Comparison of ENCODE assay signal across 1 cellular context in genomic region chr2:62578837-62579640, GRCh38.
TF ChIP-seq lines count a peak whose summit lies in the region.

No MANE protein-coding gene starts in this region.

TF ChIP-seq in HepG2, 621 proteins besides CTCF, POLR2A, EP300 and RAD21 (continued from another document and continues in another):
- no peak for TF ChIP-seq PRDM15 (CRISPR knock-in tag; IDR thresholded peaks at IDR 0.05)
- 0 out of 2 replicates have a peak, but pooled peaks have one; percentile 2 for TF ChIP-seq ZNF609 (CRISPR knock-in tag; IDR thresholded peaks at IDR 0.05; ENCODE audit: borderline replicate concordance)
- no peak for TF ChIP-seq ZNF260 (CRISPR knock-in tag; IDR thresholded peaks at IDR 0.05; ENCODE audit: borderline replicate concordance, low read depth)
- TF ChIP-seq ZFX (CRISPR knock-in tag; IDR thresholded peaks at IDR 0.05; ENCODE audit: low read depth), result no peak; the same call in 1 of the 2 replicates
- no peak for TF ChIP-seq RAD51 (IDR thresholded peaks at IDR 0.05; ENCODE audit: borderline replicate concordance)
- no peak for TF ChIP-seq ZBTB39 (CRISPR knock-in tag; IDR thresholded peaks at IDR 0.05)
- no peak for TF ChIP-seq TIGD3 (CRISPR knock-in tag; IDR thresholded peaks at IDR 0.05; ENCODE audit: borderline replicate concordance)
- TF ChIP-seq NR1H2 (CRISPR knock-in tag; IDR thresholded peaks at IDR 0.05; ENCODE audit: borderline replicate concordance, low read depth), result no peak
- TF ChIP-seq ZSCAN30 (CRISPR knock-in tag; IDR thresholded peaks at IDR 0.05), result no peak
- TF ChIP-seq FOXM1 (CRISPR knock-in tag; IDR thresholded peaks at IDR 0.05), result no peak
- no peak for TF ChIP-seq THYN1 (CRISPR knock-in tag; IDR thresholded peaks at IDR 0.05; ENCODE audit: borderline replicate concordance, low read depth)
- peak; percentile 63; the same call in 1 of the 2 replicates for TF ChIP-seq TBX3 (IDR thresholded peaks at IDR 0.05; ENCODE audit: borderline replicate concordance)
- TF ChIP-seq STAT5B (CRISPR knock-in tag; IDR thresholded peaks at IDR 0.05), result no peak
- no peak for TF ChIP-seq ZNF407 (CRISPR knock-in tag; IDR thresholded peaks at IDR 0.05; ENCODE audit: not compliant biosample characterization)
- no peak for TF ChIP-seq ZBTB1 (CRISPR knock-in tag; IDR thresholded peaks at IDR 0.05; ENCODE audit: borderline replicate concordance)
- TF ChIP-seq TFE3 (CRISPR knock-in tag; IDR thresholded peaks at IDR 0.05), result 0 out of 2 replicates have a peak, but pooled peaks have one; percentile 21
- TF ChIP-seq SNAI1 (CRISPR knock-in tag; IDR thresholded peaks at IDR 0.05; ENCODE audit: borderline replicate concordance), result no peak
- no peak for TF ChIP-seq SP140L (CRISPR knock-in tag; IDR thresholded peaks at IDR 0.05; ENCODE audit: borderline replicate concordance)
- no peak for TF ChIP-seq SCMH1 (CRISPR knock-in tag; IDR thresholded peaks at IDR 0.05; ENCODE audit: borderline replicate concordance)
- TF ChIP-seq ELK4 (CRISPR knock-in tag; IDR thresholded peaks at IDR 0.05; ENCODE audit: borderline replicate concordance), result no peak
- no peak for TF ChIP-seq SIN3A (IDR thresholded peaks at IDR 0.05; ENCODE audit: borderline replicate concordance, low read depth, low read length)
- TF ChIP-seq KMT2A (CRISPR knock-in tag; IDR thresholded peaks at IDR 0.05), result no peak
- no peak for TF ChIP-seq SALL2 (CRISPR knock-in tag; IDR thresholded peaks at IDR 0.05)
- TF ChIP-seq ZNF276 (CRISPR knock-in tag; IDR thresholded peaks at IDR 0.05; ENCODE audit: low read depth), result no peak
- TF ChIP-seq ZFP36L1 (CRISPR knock-in tag; IDR thresholded peaks at IDR 0.05), result no peak
- TF ChIP-seq FOXA1 (IDR thresholded peaks at IDR 0.05), result no peak
- TF ChIP-seq FOXA1 (CRISPR knock-in tag; IDR thresholded peaks at IDR 0.05), result peak; percentile 82
- TF ChIP-seq ZNF34 (CRISPR knock-in tag; IDR thresholded peaks at IDR 0.05; ENCODE audit: borderline replicate concordance), result no peak
- TF ChIP-seq ZNF501 (CRISPR knock-in tag; IDR thresholded peaks at IDR 0.05), result no peak
- no peak for TF ChIP-seq NFYB (CRISPR knock-in tag; IDR thresholded peaks at IDR 0.05)
